In genomic region chr6:24996145-24996836, GRCh38 we compare ENCODE assay signal across 1 cellular context.
TF ChIP-seq lines count a peak whose summit lies in the region.

No MANE protein-coding gene starts in this region.

TF ChIP-seq in GM23338, 12 proteins besides CTCF, POLR2A, EP300 and RAD21 (continued from another document):
- TF ChIP-seq, protein P1, sequence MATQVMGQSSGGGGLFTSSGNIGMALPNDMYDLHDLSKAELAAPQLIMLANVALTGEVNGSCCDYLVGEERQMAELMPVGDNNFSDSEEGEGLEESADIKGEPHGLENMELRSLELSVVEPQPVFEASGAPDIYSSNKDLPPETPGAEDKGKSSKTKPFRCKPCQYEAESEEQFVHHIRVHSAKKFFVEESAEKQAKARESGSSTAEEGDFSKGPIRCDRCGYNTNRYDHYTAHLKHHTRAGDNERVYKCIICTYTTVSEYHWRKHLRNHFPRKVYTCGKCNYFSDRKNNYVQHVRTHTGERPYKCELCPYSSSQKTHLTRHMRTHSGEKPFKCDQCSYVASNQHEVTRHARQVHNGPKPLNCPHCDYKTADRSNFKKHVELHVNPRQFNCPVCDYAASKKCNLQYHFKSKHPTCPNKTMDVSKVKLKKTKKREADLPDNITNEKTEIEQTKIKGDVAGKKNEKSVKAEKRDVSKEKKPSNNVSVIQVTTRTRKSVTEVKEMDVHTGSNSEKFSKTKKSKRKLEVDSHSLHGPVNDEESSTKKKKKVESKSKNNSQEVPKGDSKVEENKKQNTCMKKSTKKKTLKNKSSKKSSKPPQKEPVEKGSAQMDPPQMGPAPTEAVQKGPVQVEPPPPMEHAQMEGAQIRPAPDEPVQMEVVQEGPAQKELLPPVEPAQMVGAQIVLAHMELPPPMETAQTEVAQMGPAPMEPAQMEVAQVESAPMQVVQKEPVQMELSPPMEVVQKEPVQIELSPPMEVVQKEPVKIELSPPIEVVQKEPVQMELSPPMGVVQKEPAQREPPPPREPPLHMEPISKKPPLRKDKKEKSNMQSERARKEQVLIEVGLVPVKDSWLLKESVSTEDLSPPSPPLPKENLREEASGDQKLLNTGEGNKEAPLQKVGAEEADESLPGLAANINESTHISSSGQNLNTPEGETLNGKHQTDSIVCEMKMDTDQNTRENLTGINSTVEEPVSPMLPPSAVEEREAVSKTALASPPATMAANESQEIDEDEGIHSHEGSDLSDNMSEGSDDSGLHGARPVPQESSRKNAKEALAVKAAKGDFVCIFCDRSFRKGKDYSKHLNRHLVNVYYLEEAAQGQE (IDR thresholded peaks at IDR 0.05; ENCODE audit: unreplicated experiment), result no peak
- TF ChIP-seq NANOG (IDR thresholded peaks at IDR 0.05; ENCODE audit: borderline replicate concordance) (no peak), CREB1 (CRISPR knock-in tag; IDR thresholded peaks at IDR 0.05; ENCODE audit: low read depth) (no peak), EZH2 (IDR thresholded peaks at IDR 0.05; ENCODE audit: low read depth, unreplicated experiment) (no peak), EZH2phosphoT487 (IDR thresholded peaks at IDR 0.05; ENCODE audit: unreplicated experiment) (no peak)
- TF ChIP-seq, protein P2, sequence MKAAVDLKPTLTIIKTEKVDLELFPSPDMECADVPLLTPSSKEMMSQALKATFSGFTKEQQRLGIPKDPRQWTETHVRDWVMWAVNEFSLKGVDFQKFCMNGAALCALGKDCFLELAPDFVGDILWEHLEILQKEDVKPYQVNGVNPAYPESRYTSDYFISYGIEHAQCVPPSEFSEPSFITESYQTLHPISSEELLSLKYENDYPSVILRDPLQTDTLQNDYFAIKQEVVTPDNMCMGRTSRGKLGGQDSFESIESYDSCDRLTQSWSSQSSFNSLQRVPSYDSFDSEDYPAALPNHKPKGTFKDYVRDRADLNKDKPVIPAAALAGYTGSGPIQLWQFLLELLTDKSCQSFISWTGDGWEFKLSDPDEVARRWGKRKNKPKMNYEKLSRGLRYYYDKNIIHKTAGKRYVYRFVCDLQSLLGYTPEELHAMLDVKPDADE (IDR thresholded peaks at IDR 0.05), result no peak
